Comparison of ENCODE assay signal across 27 cellular contexts in the genomic region with DNA sequence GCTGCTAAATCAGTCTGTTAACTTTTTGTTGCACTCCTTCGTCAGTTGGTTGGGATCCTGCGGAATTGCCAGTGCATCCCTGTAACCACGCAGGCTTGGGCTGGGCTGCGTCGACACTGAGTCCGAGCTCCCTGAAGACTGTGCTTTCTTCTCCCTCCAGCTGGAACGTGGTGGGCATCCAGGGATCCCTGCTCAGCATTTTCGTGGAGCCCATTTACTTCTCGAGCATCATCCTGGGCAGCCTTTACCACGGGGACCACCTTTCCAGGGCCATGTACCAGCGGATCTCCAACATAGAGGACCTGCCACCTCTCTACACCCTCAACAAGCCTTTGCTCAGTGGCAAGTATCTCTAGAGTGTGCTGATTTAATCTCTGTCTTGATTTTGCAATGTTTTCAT.
"Had no signal": no experiment of that assay in that cellular context is flagged by ENCODE, and none has a peak within 500 bp of the region (broad histone marks: within the 10 kb centered on the region; RNA-seq: fewer than 3 reads in every experiment).

No MANE protein-coding gene starts in this region.

- H2AFZ ChIP-seq: neural progenitor cell had no signal

- H3K4me3 ChIP-seq: left lung, lower lobe of right lung, neural progenitor cell, ovary, right atrium auricular region, right lobe of liver, smooth muscle cell, tibial nerve, upper lobe of left lung had no signal

- H3K27me3 ChIP-seq: left lung, neural progenitor cell, neutrophil, ovary, right atrium auricular region, right lobe of liver, tibial nerve, upper lobe of left lung had no signal

- H3K9ac ChIP-seq: neural progenitor cell had no signal

- H3K27ac ChIP-seq: left lung, lower lobe of right lung, neural progenitor cell, neutrophil, ovary, right atrium auricular region, right lobe of liver, tibial nerve, upper lobe of left lung had no signal

- H3K4me1 ChIP-seq: left lung, neural progenitor cell, right atrium auricular region, right lobe of liver, tibial nerve had no signal

- DNase-seq: hypothalamus; immature natural killer cell; kidney; left colon; left lung; lower lobe of right lung; mammary epithelial cell; mesenchymal stem cell; natural killer cell; nephron progenitor cell; occipital lobe; ovary; right lobe of liver; stimulated activated CD4-positive, alpha-beta T cell treated with anti-CD3 and anti-CD28 coated beads, Interleukin-1b, Interleukin-23, amount 100 ng/mL, for 48 hours; stimulated activated CD4-positive, alpha-beta T cell treated with anti-CD3 and anti-CD28 coated beads, Interleukin-2, amount 100 ng/mL, for 48 hours; stimulated activated CD4-positive, alpha-beta T cell treated with anti-CD3 and anti-CD28 coated beads, Interleukin-4, amount 100 ng/mL, for 4 hours; stimulated activated CD8-positive, alpha-beta memory T cell treated with anti-CD3 and anti-CD28 coated beads, Interleukin-4, amount 100 ng/mL, for 48 hours; stimulated activated naive CD4-positive, alpha-beta T cell treated with Interleukin-2 at 50 U/mL for 16 hours; stimulated activated naive CD8-positive, alpha-beta T cell treated with anti-CD3 and anti-CD28 coated beads, Interleukin-15, amount 100 ng/mL, for 72 hours; substantia nigra had no signal

- H3K36me3 ChIP-seq: neural progenitor cell, neutrophil, ovary, right lobe of liver had no signal

- H3K4me2 ChIP-seq: neural progenitor cell, smooth muscle cell had no signal

- ATAC-seq: left colon; left lung; lower lobe of right lung; natural killer cell; right lobe of liver; stimulated activated memory B cell treated with anti-CD40 and anti-IgM and Interleukin-4, amounts not matched to agents 10 μg/mL and 1 μg/mL and 100 μg/mL, for 72 hours; stimulated activated naive CD8-positive, alpha-beta T cell treated with anti-CD3 and anti-CD28 coated beads, Interleukin-15, amount 100 ng/mL, for 72 hours had no signal

- H3K9me3 ChIP-seq: left lung, lower lobe of right lung, neutrophil, ovary, right atrium auricular region, right lobe of liver, tibial nerve, upper lobe of left lung had no signal
